ENCODE assay signal across 18 cellular contexts in genomic region chr17:78437508-78438169, GRCh38.
"Had no signal": no experiment of that assay in that cellular context is flagged by ENCODE, and none has a peak within 500 bp of the region (broad histone marks: within the 10 kb centered on the region; RNA-seq: fewer than 3 reads in every experiment).

No MANE protein-coding gene starts in this region.

- DNase-seq: activated CD4-positive, alpha-beta memory T cell treated with anti-CD3 and anti-CD28 coated beads, Interleukin-2, amount 10 ng/mL, durations not matched to agents 7 days and 5 days; activated effector memory CD4-positive, alpha-beta T cell treated with anti-CD3 and anti-CD28 coated beads, Interleukin-2, amount 50 U/mL, for 16 hours; amniotic stem cell; body of pancreas; central memory CD4-positive, alpha-beta T cell; hippocampal formation; lower lobe of right lung; midbrain; occipital lobe; psoas muscle; sigmoid colon; stimulated activated CD4-positive, alpha-beta T cell treated with anti-CD3 and anti-CD28 coated beads, Interleukin-2, amount 100 ng/mL, for 24 hours; stomach; SW 1271 had no signal

- H3K4me3 Mint-ChIP-seq: activated CD4-positive, alpha-beta memory T cell treated with anti-CD3 and anti-CD28 coated beads, Interleukin-2, amount 10 ng/mL, durations not matched to agents 7 days and 5 days; dendritic cell treated with granulocyte-macrophage colony-stimulating factor and Interleukin-4, amounts not matched to agents 40 ng/mL and 50 ng/mL, for 4 days had no signal

- H3K27me3 ChIP-seq: body of pancreas had no signal

- H3K27ac Mint-ChIP-seq: activated CD4-positive, alpha-beta memory T cell treated with anti-CD3 and anti-CD28 coated beads, Interleukin-2, amount 10 ng/mL, durations not matched to agents 7 days and 5 days; dendritic cell treated with granulocyte-macrophage colony-stimulating factor and Interleukin-4, amounts not matched to agents 40 ng/mL and 50 ng/mL, for 4 days had no signal

- H3K4me1 Mint-ChIP-seq: activated CD4-positive, alpha-beta memory T cell treated with anti-CD3 and anti-CD28 coated beads, Interleukin-2, amount 10 ng/mL, durations not matched to agents 7 days and 5 days had no signal

- H3K9me3 Mint-ChIP-seq: activated CD4-positive, alpha-beta memory T cell treated with anti-CD3 and anti-CD28 coated beads, Interleukin-2, amount 10 ng/mL, durations not matched to agents 7 days and 5 days; activated naive CD4-positive, alpha-beta T cell treated with anti-CD3 and anti-CD28 coated beads, Interleukin-2, amount 50 U/mL, for 72 hours; dendritic cell treated with granulocyte-macrophage colony-stimulating factor and Interleukin-4, amounts not matched to agents 40 ng/mL and 50 ng/mL, for 4 days had no signal

- H3K4me1 ChIP-seq: body of pancreas had no signal

- ATAC-seq: body of pancreas, gastroesophageal sphincter, lower lobe of right lung, psoas muscle had no signal

- H3K27me3 Mint-ChIP-seq: activated CD4-positive, alpha-beta memory T cell treated with anti-CD3 and anti-CD28 coated beads, Interleukin-2, amount 10 ng/mL, durations not matched to agents 7 days and 5 days had no signal

- H3K4me3 ChIP-seq: body of pancreas, gastroesophageal sphincter, lower lobe of right lung, psoas muscle, sigmoid colon, stomach, thoracic aorta had no signal

- H3K9me3 ChIP-seq: body of pancreas, gastroesophageal sphincter, lower lobe of right lung, psoas muscle, sigmoid colon, stomach, thoracic aorta had no signal

- H3K27ac ChIP-seq: body of pancreas, gastroesophageal sphincter, lower lobe of right lung, psoas muscle, sigmoid colon, stomach, thoracic aorta had no signal
